3 cellular contexts compared by ENCODE assay signal in genomic region chr22:18934688-18935087, GRCh38. TPM values are rescaled to one million over a fixed set of nuclear protein-coding genes. Genes with fewer than 3 reads are reported as not detected.
"Had no signal": no experiment of that assay in that cellular context is flagged by ENCODE, and none has a peak within 500 bp of the region (broad histone marks: within the 10 kb centered on the region; RNA-seq: fewer than 3 reads in every experiment).

No MANE protein-coding gene starts in this region.

RNA-seq across cellular contexts. Expression of gene PRODH, which starts 1.4 kb away (rescaled TPM):
- total RNA-seq: OCI-LY7, RPMI7951, SJSA1 had no signal
